8 cellular contexts compared by ENCODE assay signal in the genomic region with DNA sequence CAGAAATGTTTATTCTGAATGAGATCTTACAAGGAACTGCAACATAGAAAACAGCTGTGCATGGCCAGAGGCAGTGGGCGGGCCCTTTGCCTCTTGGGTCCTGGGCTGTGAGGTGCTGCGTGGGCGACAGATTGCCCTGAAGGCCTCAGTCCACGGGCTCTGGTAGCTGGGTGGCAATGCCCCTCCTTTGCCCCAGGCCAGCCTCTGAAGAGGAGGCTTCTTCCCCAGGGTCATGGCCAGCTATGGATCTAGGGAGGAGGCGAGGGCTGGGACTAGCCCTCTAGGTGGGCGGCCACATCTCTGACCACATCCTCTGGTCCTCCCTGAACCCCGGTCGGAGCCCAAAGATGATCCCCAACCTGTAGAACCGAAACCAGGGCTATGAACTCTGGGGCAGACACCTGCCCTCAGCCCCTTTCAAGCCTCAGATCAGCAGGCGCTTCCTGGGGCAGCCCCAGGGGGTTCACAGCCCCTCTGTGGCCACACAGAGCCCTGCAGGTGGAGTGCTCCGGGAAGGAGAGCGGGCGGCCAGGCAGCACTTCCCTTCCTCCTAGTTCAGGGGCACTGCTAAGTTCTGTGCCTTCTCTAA. TPM values are rescaled to one million over a fixed set of nuclear protein-coding genes. Genes with fewer than 3 reads are reported as not detected.
A peak's percentile ranks its signal among the peaks of the same experiment; 100 is the strongest.
DNase-seq lines count a peak whose midpoint lies in the region; ATAC-seq and TF ChIP-seq lines count a peak whose summit lies in the region.

No MANE protein-coding gene starts in this region.

- no peak overlapping the region for H3K4me3 ChIP-seq in mucosa of stomach (ENCODE audit: low read length)

- no peaks in the 10 kb centered on the region for H3K9me3 Mint-ChIP-seq in endothelial cell (ENCODE audit: unreplicated experiment)

- H3K27me3 Mint-ChIP-seq in endothelial cell (ENCODE audit: unreplicated experiment), result peaks cover 13% of the 10 kb centered on the region

- DNase-seq in ELF-1 (ENCODE audit: low read depth, low spot score) (peak; percentile 52), endothelial cell (ENCODE audit: low spot score) (no peak), NCI-H1694 (lab: John Stamatoyannopoulos, UW) (no peak), DMS53 treated with DMSO at 0.1 percent for 48 hours (lab: John Stamatoyannopoulos, UW; ENCODE audit: unreplicated experiment) (no peak)
- peak; percentile 79 for DNase-seq in activated CD8-positive, alpha-beta memory T cell treated with anti-CD3 and anti-CD28 coated beads, Interleukin-2, amount 50 U/mL, for 48 hours

- peaks cover 6% of the 10 kb centered on the region for H3K36me3 ChIP-seq in mucosa of stomach (ENCODE audit: control insufficient read depth, insufficient read depth, low read length)

- no peak overlapping the region for H3K4me3 Mint-ChIP-seq in endothelial cell (ENCODE audit: unreplicated experiment)

- ATAC-seq in GM19372 (IDR thresholded peaks at IDR 0.05; ENCODE audit: low read depth, unreplicated experiment), result peak; percentile 74
- peak; percentile 44 for ATAC-seq in HG03196 (IDR thresholded peaks at IDR 0.05; ENCODE audit: unreplicated experiment)

- H3K9ac ChIP-seq in mucosa of stomach (ENCODE audit: low read length), result peak overlapping the region; percentile 11

- no peaks in the 10 kb centered on the region for H3K27me3 ChIP-seq in mucosa of stomach (ENCODE audit: control insufficient read depth, insufficient read depth, low read length)

- H3K4me1 ChIP-seq in mucosa of stomach (ENCODE audit: control insufficient read depth, insufficient read depth, low read length), result peaks cover 91% of the 10 kb centered on the region

- H3K36me3 Mint-ChIP-seq in endothelial cell (ENCODE audit: low read depth, unreplicated experiment), result peaks cover 8% of the 10 kb centered on the region

- H3K4me1 Mint-ChIP-seq in endothelial cell (ENCODE audit: unreplicated experiment), result peaks cover 3% of the 10 kb centered on the region

- no peaks in the 10 kb centered on the region for H3K9me3 ChIP-seq in mucosa of stomach (ENCODE audit: control insufficient read depth, low read length)

- TF ChIP-seq CTCF in endothelial cell (IDR thresholded peaks at IDR 0.05; ENCODE audit: unreplicated experiment), result no peak

- H3K27ac Mint-ChIP-seq in endothelial cell (ENCODE audit: unreplicated experiment), result no peak overlapping the region

RNA-seq across cellular contexts. Expression of gene CDC42BPG, which starts 6.6 kb away (rescaled TPM):
- total RNA-seq in endothelial cell (ENCODE audit: unreplicated experiment), result 4.1 TPM

RNA-seq across cellular contexts. Expression of gene EHD1, which starts 27.3 kb away (rescaled TPM):
- 84.0 TPM for total RNA-seq in endothelial cell (ENCODE audit: unreplicated experiment)

RNA-seq across cellular contexts. Expression of gene MEN1, which starts 40.7 kb away (rescaled TPM):
- total RNA-seq in endothelial cell (ENCODE audit: unreplicated experiment), result 56.3 TPM

RNA-seq across cellular contexts. Expression of gene MAP4K2, which starts 48.1 kb away (rescaled TPM):
- 202 TPM for total RNA-seq in endothelial cell (ENCODE audit: unreplicated experiment)

Comparison
In these comparisons a context has a peak if more than half of its experiments do, and no peak if none do; other contexts are left out.
1. DNase-seq: peak in ELF-1 (single experiment) and activated CD8-positive, alpha-beta memory T cell treated with anti-CD3 and anti-CD28 coated beads, Interleukin-2, amount 50 U/mL, for 48 hours (single experiment); none in endothelial cell (single experiment), NCI-H1694 (single experiment) and DMS53 treated with DMSO at 0.1 percent for 48 hours (single experiment).